ENCODE assay signal across 10 cellular contexts in genomic region chr22:36360011-36360410, GRCh38. TPM values are rescaled to one million over a fixed set of nuclear protein-coding genes. Genes with fewer than 3 reads are reported as not detected.
DNase-seq lines count a peak whose midpoint lies in the region; ATAC-seq and TF ChIP-seq lines count a peak whose summit lies in the region.
"Had no signal": no experiment of that assay in that cellular context is flagged by ENCODE, and none has a peak within 500 bp of the region (broad histone marks: within the 10 kb centered on the region; RNA-seq: fewer than 3 reads in every experiment).

No MANE protein-coding gene starts in this region.

- H2BK5ac ChIP-seq in mesenchymal stem cell (ENCODE audit: low read depth, low read length, poor library complexity, severe bottlenecking) = no peak overlapping the region

- no peak for ATAC-seq in left cardiac atrium

- H3K4me2 ChIP-seq in mesenchymal stem cell (ENCODE audit: low read length, poor library complexity, severe bottlenecking) = no peak overlapping the region

- TF ChIP-seq EP300 in transverse colon (IDR thresholded peaks at IDR 0.05; ENCODE audit: low read depth) = no peak

- H3K18ac ChIP-seq in mesenchymal stem cell (ENCODE audit: low read depth in 1 of 2, low read length in 2 of 2) = no peak overlapping the region

- TF ChIP-seq CTCF in cardiac muscle cell (IDR thresholded peaks at IDR 0.05; ENCODE audit: low read depth, low read length) = no peak
- no peak for TF ChIP-seq CTCF in transverse colon (IDR thresholded peaks at IDR 0.05)

- H3K27me3 ChIP-seq in cardiac muscle cell (no peaks in the 10 kb centered on the region), mesenchymal stem cell (ENCODE audit: control insufficient read depth in 1 of 2, insufficient read depth in 1 of 2, low read length in 2 of 2) (no peaks in the 10 kb centered on the region), transverse colon (no peaks in the 10 kb centered on the region)

- H3K36me3 ChIP-seq in cardiac muscle cell (no peaks in the 10 kb centered on the region), mesenchymal stem cell (ENCODE audit: control insufficient read depth in 1 of 2, insufficient read depth in 2 of 2, low read depth in 1 of 2, low read length in 2 of 2) (peaks cover 0 to 38% of the 10 kb centered on the region in 2 experiments), transverse colon (no peaks in the 10 kb centered on the region)

- H3K9ac ChIP-seq in mesenchymal stem cell (ENCODE audit: low read length) = no peak overlapping the region

- H2AFZ ChIP-seq in mesenchymal stem cell (ENCODE audit: low read depth, low read length) = no peak overlapping the region

- H2BK120ac ChIP-seq in mesenchymal stem cell (ENCODE audit: low read depth, low read length) = no peak overlapping the region

- H3K79me1 ChIP-seq in mesenchymal stem cell (replicated peaks; ENCODE audit: low read length, poor library complexity, severe bottlenecking) = no peaks in the 10 kb centered on the region

- TF ChIP-seq POLR2A in transverse colon (IDR thresholded peaks at IDR 0.05) = no peak

- peak overlapping the region; percentile 9 for H2AK5ac ChIP-seq in mesenchymal stem cell (ENCODE audit: low read length, severe bottlenecking)

- 82% methylated on average over 3 of the region's 3 CpGs for WGBS in mesenchymal stem cell
- WGBS in transverse colon (ENCODE audit: low coverage in 1 of 2), 2 donors = 80% methylated on average over 3 of the region's 3 CpGs; no CpG with 5 or more reads in 1 of the 2 donors

- no peak overlapping the region for H4K91ac ChIP-seq in mesenchymal stem cell (ENCODE audit: low read length)

- H3K4me3 ChIP-seq in cardiac muscle cell = no peak overlapping the region
- H3K4me3 ChIP-seq in mesenchymal stem cell (ENCODE audit: insufficient read depth in 1 of 2, low read depth in 1 of 2, low read length in 2 of 2) = no peak overlapping the region
- H3K4me3 ChIP-seq in transverse colon = no peak overlapping the region

- no peak overlapping the region for H2BK15ac ChIP-seq in mesenchymal stem cell (ENCODE audit: low read depth, poor library complexity, severe bottlenecking)

- no peak for DNase-seq in cardiac muscle cell (ENCODE audit: low read depth in 1 of 2, low spot score in 1 of 2)
- DNase-seq in left cardiac atrium = no peak
- peak; percentile 61 for DNase-seq in amniotic epithelial cell (ENCODE audit: low read depth)
- DNase-seq in mesenchymal stem cell = no peak
- no peak for DNase-seq in transverse colon
- no peak for DNase-seq in DMS 273 (lab: John Stamatoyannopoulos, UW; ENCODE audit: unreplicated experiment)
- no peak for DNase-seq in posterior vena cava (ENCODE audit: low spot score)
- no peak for DNase-seq in NCI-H2029 (lab: John Stamatoyannopoulos, UW)
- DNase-seq: activated CD4-positive, alpha-beta T cell treated with anti-CD3 and anti-CD28 coated beads for 4 hours; dermis blood vessel endothelial cell had no signal

- H3K4me1 ChIP-seq in cardiac muscle cell (ENCODE audit: low read depth) (peaks cover 48% of the 10 kb centered on the region), mesenchymal stem cell (ENCODE audit: control insufficient read depth, insufficient read depth, low read depth, low read length) (peaks cover 65% of the 10 kb centered on the region), transverse colon (peaks cover 78 to 96% (median 94%) of the 10 kb centered on the region in 4 donors)

- peak overlapping the region; percentile 92 for H3K27ac ChIP-seq in cardiac muscle cell
- peak overlapping the region; percentile 90 for H3K27ac ChIP-seq in mesenchymal stem cell (ENCODE audit: low read length, poor library complexity, severe bottlenecking)
- H3K27ac ChIP-seq in transverse colon = peak overlapping the region; percentile 96 to 100 (median 98)

- no peak overlapping the region for H3K14ac ChIP-seq in mesenchymal stem cell (ENCODE audit: low read length in 2 of 2)

- no peak overlapping the region for H3K23ac ChIP-seq in mesenchymal stem cell (ENCODE audit: low read length in 2 of 2)

- in situ Hi-C loops in transverse colon (cut with MboI; ENCODE audit: low pct_ligation_motif_present in 1 of 4, low pct_unique_long_range_greater_than_20kb in 1 of 4, low sequenced_read_pairs in 3 of 4) = no loop called here

- H2BK12ac ChIP-seq in mesenchymal stem cell (ENCODE audit: low read length in 2 of 2) = no peak overlapping the region

- H4K8ac ChIP-seq in mesenchymal stem cell (ENCODE audit: low read length) = no peak overlapping the region

- H3K9me3 ChIP-seq in cardiac muscle cell (ENCODE audit: low read depth) = no peaks in the 10 kb centered on the region
- no peaks in the 10 kb centered on the region for H3K9me3 ChIP-seq in mesenchymal stem cell (ENCODE audit: control insufficient read depth, low read length)
- H3K9me3 ChIP-seq in transverse colon = no peaks in the 10 kb centered on the region

- H3K4ac ChIP-seq in mesenchymal stem cell (ENCODE audit: low read depth in 1 of 2, low read length in 2 of 2) = no peak overlapping the region

- intact Hi-C loops in left cardiac atrium (cut with DNase I) = no loop called here
- intact Hi-C loops in transverse colon (cut with DNase I; ENCODE audit: low total_unique reads) = no loop called here
- intact Hi-C loops in posterior vena cava (cut with DNase I) = loop anchor here (10.0 kb wide), 2 partner anchors 45 to 105 kb away; no protein-coding TSS in a partner anchor

RNA-seq across cellular contexts. Expression of gene MYH9, which starts 27.8 kb away (rescaled TPM):
- total RNA-seq in cardiac muscle cell (131 and 174 TPM in 2 replicates), left cardiac atrium (100 to 1,000 TPM; 225 to 367 TPM), transverse colon (100 to 1,000 TPM; 385 to 511 (median 460) TPM), posterior vena cava (100 to 1,000 TPM; 831 to 938 TPM)
- polyA plus RNA-seq in cardiac muscle cell = 88.7 and 98.0 TPM in 2 replicates
- polyA plus RNA-seq in mesenchymal stem cell (2013, experiment 1 of 2) = 369 TPM
- polyA plus RNA-seq in mesenchymal stem cell (2013, experiment 2 of 2) = 336 TPM

Comparison
In these comparisons a context has a peak if more than half of its experiments do, and no peak if none do; other contexts are left out.
1. intact Hi-C loops: an anchor here in posterior vena cava (10.0 kb wide); none called in left cardiac atrium and transverse colon.